Comparison of ENCODE assay signal across 32 cellular contexts in the genomic region with DNA sequence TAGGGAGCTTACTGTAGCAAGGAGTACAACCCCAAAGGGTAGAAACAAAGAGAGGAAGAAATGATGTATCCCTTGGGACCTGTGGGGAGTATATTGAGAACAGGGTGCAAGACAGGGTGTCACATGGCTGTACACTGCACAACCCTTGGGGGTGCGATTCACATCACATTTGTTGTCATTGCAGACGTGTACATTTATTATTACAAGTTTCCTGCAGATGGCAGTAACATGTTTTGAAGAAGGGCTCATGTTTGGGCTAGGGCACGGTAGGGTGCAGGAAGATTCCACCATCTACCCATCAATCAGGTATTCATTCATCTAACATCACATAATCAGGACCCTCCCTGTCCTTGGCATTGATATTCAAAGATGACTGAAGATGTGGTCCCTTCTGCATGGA.
DNase-seq lines count a peak whose midpoint lies in the region; ATAC-seq, FAIRE-seq and TF ChIP-seq lines count a peak whose summit lies in the region.
"Had no signal": no experiment of that assay in that cellular context is flagged by ENCODE, and none has a peak within 500 bp of the region (broad histone marks: within the 10 kb centered on the region; RNA-seq: fewer than 3 reads in every experiment).

No MANE protein-coding gene starts in this region.

- no TSS peak for BruUV-seq in HepG2 (replicated peaks; lab: Mats Ljungman, UMichigan)
- BruUV-seq in Panc1 (replicated peaks; lab: Mats Ljungman, UMichigan), result no TSS peak

- in situ Hi-C loops in HepG2 (cut with HindIII; ENCODE audit: extremely low pct_ligation_motif_present, low pct_unique_long_range_greater_than_20kb) (loop anchor here (25.0 kb wide), 1 partner anchor 449 kb away; no protein-coding TSS in a partner anchor), Panc1 (cut with HindIII; ENCODE audit: low pct_unique_long_range_greater_than_20kb, low sequenced_read_pairs) (no loop called here)

- 0 out of 2 replicates have a peak, but pooled peaks have one; percentile 4 for TF ChIP-seq CTCF in HepG2 (CRISPR knock-in tag; IDR thresholded peaks at IDR 0.05)
- no peak for TF ChIP-seq CTCF in right lobe of liver (IDR thresholded peaks at IDR 0.05)
- TF ChIP-seq CTCF in Panc1 (IDR thresholded peaks at IDR 0.05), result peak; percentile 43; the same call in 1 of the 2 replicates
- peak; percentile 21 for TF ChIP-seq CTCF in foreskin keratinocyte (conservative IDR thresholded peaks at IDR 0.05)
- TF ChIP-seq CTCF in SK-N-SH (IDR thresholded peaks at IDR 0.05), result no peak

- H3K27me3 ChIP-seq in HepG2 (ENCODE audit: control insufficient read depth in 1 of 2, insufficient read depth in 2 of 2, low read length in 2 of 2), result peaks cover 0 to 1% of the 10 kb centered on the region in 2 experiments; a peak in 1 of 5 replicates
- no peaks in the 10 kb centered on the region for H3K27me3 ChIP-seq in right lobe of liver
- H3K27me3 ChIP-seq in Panc1 (ENCODE audit: control insufficient read depth, insufficient read depth, low read length), result no peaks in the 10 kb centered on the region
- peaks cover 16% of the 10 kb centered on the region for H3K27me3 ChIP-seq in foreskin keratinocyte
- no peaks in the 10 kb centered on the region for H3K27me3 ChIP-seq in SK-N-SH (ENCODE audit: insufficient read depth)
- H3K27me3 ChIP-seq: tibial artery had no signal

- peaks cover 21% of the 10 kb centered on the region for H3K4me1 ChIP-seq in HepG2 (ENCODE audit: insufficient read depth, low read length)
- peaks cover 0 to 5% (median 0%) of the 10 kb centered on the region in 4 donors for H3K4me1 ChIP-seq in right lobe of liver
- 0 out of 2 replicates have a peak, but pooled peaks cover 2% of the 10 kb centered on the region for H3K4me1 ChIP-seq in Panc1 (ENCODE audit: control insufficient read depth, insufficient read depth, low read length)
- no peaks in the 10 kb centered on the region for H3K4me1 ChIP-seq in foreskin keratinocyte
- H3K4me1 ChIP-seq in SK-N-SH (ENCODE audit: control insufficient read depth in 1 of 2, insufficient read depth in 2 of 2, low read depth in 1 of 2, low read length in 1 of 2), result peaks cover 4 to 9% of the 10 kb centered on the region in 2 experiments; a peak in 3 of 4 replicates
- H3K4me1 ChIP-seq: HAP-1, pancreas had no signal

- H3K79me2 ChIP-seq in HepG2 (ENCODE audit: insufficient read depth, low read length) (no peaks in the 10 kb centered on the region), SK-N-SH (ENCODE audit: insufficient read depth) (no peaks in the 10 kb centered on the region)

- 66% methylated on average over 3 of the region's 3 CpGs for WGBS in HepG2 (ENCODE audit: low lambda C conversion rate)
- 91% methylated on average over 1 of the region's 3 CpGs for WGBS in right lobe of liver (ENCODE audit: insufficient coverage, low coverage, low lambda C conversion rate, missing lambda C conversion rate)
- WGBS in SK-N-SH (ENCODE audit: low lambda C conversion rate), result 93% methylated on average over 3 of the region's 3 CpGs

- no peak for FAIRE-seq in HepG2 (lab: Jason Lieb, UNC)
- FAIRE-seq: A204.1, D721Med, pancreas had no signal

- H3K9ac ChIP-seq in HepG2 (ENCODE audit: insufficient read depth, low read depth, low read length) (no peak overlapping the region), SK-N-SH (no peak overlapping the region)

- H4K20me1 ChIP-seq in HepG2 (ENCODE audit: insufficient read depth, low read length), result no peaks in the 10 kb centered on the region
- H4K20me1 ChIP-seq in SK-N-SH (ENCODE audit: insufficient read depth), result no peaks in the 10 kb centered on the region

- intact Hi-C loops in HepG2 (cut with micrococcal nuclease; ENCODE audit: unreplicated experiment), result no loop called here
- intact Hi-C loops in right lobe of liver (cut with DNase I), result no loop called here
- intact Hi-C loops in Panc1 (cut with micrococcal nuclease; ENCODE audit: unreplicated experiment), result no loop called here

- POLR2A ChIA-PET in HepG2 (lab: Yijun Ruan, JAX), result no interaction called here
- POLR2A ChIA-PET in Panc1 (lab: Charles Lee), result interaction anchor here (0.5 kb wide), 1 partner anchor 249 kb away, joined by 7 read pairs; no protein-coding TSS in a partner anchor
- POLR2A ChIA-PET in SK-N-SH (lab: Yijun Ruan, JAX), result no interaction called here

- no peak overlapping the region for H2AFZ ChIP-seq in HepG2 (ENCODE audit: low read length)
- H2AFZ ChIP-seq in SK-N-SH (ENCODE audit: low read depth), result no peak overlapping the region

- TF ChIP-seq POLR2A in HepG2 (IDR thresholded peaks at IDR 0.05; ENCODE audit: insufficient read depth in 1 of 2, low read depth in 2 of 2, low read length in 2 of 2), result no peak
- TF ChIP-seq POLR2A in right lobe of liver (IDR thresholded peaks at IDR 0.05), result no peak

- ATAC-seq in HepG2, result no peak
- no peak for ATAC-seq in right lobe of liver
- no peak for ATAC-seq in Panc1
- no peak for ATAC-seq in foreskin keratinocyte
- no peak for ATAC-seq in HG02678 (IDR thresholded peaks at IDR 0.05; ENCODE audit: unreplicated experiment)
- ATAC-seq in HG03108 (IDR thresholded peaks at IDR 0.05; ENCODE audit: unreplicated experiment), result no peak
- ATAC-seq: activated naive CD8-positive, alpha-beta T cell treated with anti-CD3 and anti-CD28 coated beads, Interleukin-2, amount 50 U/mL, for 24 hours; gastrocnemius medialis; lower lobe of right lung; pancreas; SK-N-SH treated with all-trans-retinoic acid at 6 μM for 48 hours; stimulated activated naive CD8-positive, alpha-beta T cell treated with anti-CD3 and anti-CD28 coated beads, Interleukin-15, Interleukin-2, amounts not matched to agents 100 U/mL and 50 U/mL, for 24 hours had no signal

- H3F3A ChIP-seq in SK-N-SH (replicated peaks; ENCODE audit: insufficient read depth), result no peaks in the 10 kb centered on the region

- TF ChIP-seq EP300 in HepG2 (IDR thresholded peaks at IDR 0.05; ENCODE audit: low read depth in 2 of 2, low read length in 2 of 2) (no peak), HepG2 (CRISPR knock-in tag; IDR thresholded peaks at IDR 0.05; ENCODE audit: borderline replicate concordance) (no peak), SK-N-SH (IDR thresholded peaks at IDR 0.05; ENCODE audit: borderline replicate concordance in 1 of 2, low read depth in 1 of 2, low read length in 1 of 2) (no peak)

- H3K9me2 ChIP-seq in SK-N-SH, result no peaks in the 10 kb centered on the region

- H3K27ac ChIP-seq in HepG2 (ENCODE audit: extremely low read length, insufficient read depth, low read length) (no peak overlapping the region), right lobe of liver (no peak overlapping the region), Panc1 (ENCODE audit: low read length) (no peak overlapping the region), foreskin keratinocyte (no peak overlapping the region), temporal lobe (ENCODE audit: low read depth, low read length) (peak overlapping the region; percentile 62), SK-N-SH (ENCODE audit: low read depth in 2 of 2, low read length in 1 of 2) (no peak overlapping the region)
- H3K27ac ChIP-seq: gastrocnemius medialis, lower lobe of right lung, pancreas, tibial artery had no signal

- H3K4me3 ChIP-seq in HepG2 (replicated peaks in 1 of 3; ENCODE audit: insufficient read depth in 1 of 3, low read depth in 2 of 3, low read length in 3 of 3) (no peak overlapping the region), right lobe of liver (no peak overlapping the region), Panc1 (ENCODE audit: low read depth in 2 of 2, low read length in 2 of 2) (no peak overlapping the region), SK-N-SH (ENCODE audit: low read depth in 2 of 2, low read length in 1 of 2) (no peak overlapping the region)
- H3K4me3 ChIP-seq: gastrocnemius medialis, HAP-1, lower lobe of right lung, pancreas, smooth muscle cell, tibial artery had no signal

- CTCF ChIA-PET in HepG2 (lab: Yijun Ruan, JAX; ENCODE audit: low intra/inter-chr PET ratio, low total read pairs), result no interaction called here
- CTCF ChIA-PET in Panc1 (lab: Charles Lee), result no interaction called here
- CTCF ChIA-PET in SK-N-SH (lab: Yijun Ruan, JAX), result interaction anchor here (1.3 to 1.8 kb wide), 2 partner anchors 10 to 170 kb away, joined by 4 to 9 read pairs; no protein-coding TSS in a partner anchor

- H3K36me3 ChIP-seq in HepG2 (replicated peaks in 1 of 2; ENCODE audit: control insufficient read depth in 1 of 2, insufficient read depth in 2 of 2, low read length in 2 of 2) (no peaks in the 10 kb centered on the region), right lobe of liver (no peaks in the 10 kb centered on the region), Panc1 (ENCODE audit: control insufficient read depth, insufficient read depth, low read length) (no peaks in the 10 kb centered on the region), SK-N-SH (replicated peaks in 1 of 2; ENCODE audit: control insufficient read depth in 1 of 2, insufficient read depth in 2 of 2, low read length in 1 of 2) (no peaks in the 10 kb centered on the region)
- H3K36me3 ChIP-seq: gastrocnemius medialis, HAP-1, lower lobe of right lung, pancreas, tibial artery had no signal

- no peak overlapping the region for H3K4me2 ChIP-seq in HepG2 (ENCODE audit: low read depth, low read length)
- no peak overlapping the region for H3K4me2 ChIP-seq in SK-N-SH
- H3K4me2 ChIP-seq: smooth muscle cell had no signal

- no peak for TF ChIP-seq RAD21 in HepG2 (CRISPR knock-in tag; IDR thresholded peaks at IDR 0.05)
- TF ChIP-seq RAD21 in SK-N-SH (IDR thresholded peaks at IDR 0.05; ENCODE audit: low read length), result no peak

- no peaks in the 10 kb centered on the region for H3K9me3 ChIP-seq in HepG2 (ENCODE audit: low read length)
- H3K9me3 ChIP-seq in right lobe of liver, result no peaks in the 10 kb centered on the region
- H3K9me3 ChIP-seq in Panc1 (ENCODE audit: control insufficient read depth, insufficient read depth, low read depth, low read length), result no peaks in the 10 kb centered on the region
- H3K9me3 ChIP-seq in SK-N-SH, result no peaks in the 10 kb centered on the region
- H3K9me3 ChIP-seq: gastrocnemius medialis, HAP-1, lower lobe of right lung, pancreas, tibial artery had no signal

- DNase-seq in HepG2 (ENCODE audit: low spot score) (no peak), right lobe of liver (no peak), Panc1 (ENCODE audit: low read depth, low spot score) (no peak), foreskin keratinocyte (no peak), SK-N-SH (no peak)
- DNase-seq: activated CD4-positive, alpha-beta T cell treated with anti-CD3 and anti-CD28 coated beads, Interleukin-2, amount 50 U/mL, for 48 hours; activated naive CD4-positive, alpha-beta T cell; activated naive CD8-positive, alpha-beta T cell treated with anti-CD3 and anti-CD28 coated beads, Interleukin-2, amount 50 U/mL, for 24 hours; activated T-cell treated with anti-CD3 and anti-CD28 coated beads, Interleukin-2, amount 50 U/mL, for 48 hours; CD4-positive, alpha-beta T cell; EL; gastrocnemius medialis; IMR-90; kidney glomerular epithelial cell; lower lobe of right lung; NCI-H1105; NCI-H187 treated with DMSO at 0.1 percent for 48 hours; NCI-H2171; NCI-H510A; OCI-M1; stimulated activated CD4-positive, alpha-beta T cell treated with anti-CD3 and anti-CD28 coated beads, Interleukin-1b, Interleukin-23, amount 100 ng/mL, for 48 hours; stimulated activated naive CD8-positive, alpha-beta T cell treated with anti-CD3 and anti-CD28 coated beads, Interleukin-15, Interleukin-2, amounts not matched to agents 100 U/mL and 50 U/mL, for 24 hours had no signal

TF ChIP-seq in HepG2, 621 proteins besides CTCF, POLR2A, EP300 and RAD21 (continues in another document):
- TF ChIP-seq HOXA7 (CRISPR knock-in tag; IDR thresholded peaks at IDR 0.05), result no peak

TF ChIP-seq in SK-N-SH, 30 proteins besides CTCF, POLR2A, EP300 and RAD21 (continues in another document):
- TF ChIP-seq GATA2 (CRISPR knock-in tag; IDR thresholded peaks at IDR 0.05), result no peak

Comparison
In these comparisons a context has a peak if more than half of its experiments do, and no peak if none do; other contexts are left out.
1. CTCF ChIP-seq: peak in HepG2 (single experiment), Panc1 (single experiment) and foreskin keratinocyte (single experiment); none in right lobe of liver (0 of 4) and SK-N-SH (single experiment).